In genomic region chr6:75600694-75601265, GRCh38 we compare ENCODE assay signal across 8 cellular contexts. TPM values are rescaled to one million over a fixed set of nuclear protein-coding genes. Genes with fewer than 3 reads are reported as not detected.
A peak's percentile ranks its signal among the peaks of the same experiment; 100 is the strongest.
DNase-seq lines count a peak whose midpoint lies in the region; ATAC-seq and TF ChIP-seq lines count a peak whose summit lies in the region.

No MANE protein-coding gene starts in this region.

- no peaks in the 10 kb centered on the region for H3K27me3 ChIP-seq in BLaER1
- H3K27me3 ChIP-seq in body of pancreas, result no peaks in the 10 kb centered on the region
- no peaks in the 10 kb centered on the region for H3K27me3 ChIP-seq in naive thymus-derived CD4-positive, alpha-beta T cell (ENCODE audit: control insufficient read depth in 2 of 2, insufficient read depth in 2 of 2, low read length in 2 of 2)

- H3K36me3 Mint-ChIP-seq in IgD-negative memory B cell, result no peaks in the 10 kb centered on the region
- H3K36me3 Mint-ChIP-seq in naive thymus-derived CD4-positive, alpha-beta T cell, result peaks cover 0 to 16% (median 3%) of the 10 kb centered on the region in 5 donors

- peaks cover 23% of the 10 kb centered on the region for H4K20me1 ChIP-seq in BLaER1

- peak overlapping the region; percentile 100 for H3K27ac ChIP-seq in BLaER1
- peak overlapping the region in 3 of 4 donors; percentile 98 for H3K27ac ChIP-seq in body of pancreas
- peak overlapping the region; percentile 97 for H3K27ac ChIP-seq in naive thymus-derived CD4-positive, alpha-beta T cell (ENCODE audit: low read depth, low read length)

- peaks cover 38 to 50% (median 47%) of the 10 kb centered on the region in 3 donors for H3K4me1 Mint-ChIP-seq in IgD-negative memory B cell
- H3K4me1 Mint-ChIP-seq in naive thymus-derived CD4-positive, alpha-beta T cell, result peaks cover 39 to 72% (median 64%) of the 10 kb centered on the region in 7 donors

- no peaks in the 10 kb centered on the region for H3K9me3 ChIP-seq in BLaER1
- H3K9me3 ChIP-seq in body of pancreas, result no peaks in the 10 kb centered on the region
- H3K9me3 ChIP-seq in naive thymus-derived CD4-positive, alpha-beta T cell (ENCODE audit: control insufficient read depth in 2 of 3, low read length in 3 of 3), result no peaks in the 10 kb centered on the region

- H3K4me1 ChIP-seq in BLaER1 (peaks cover 41% of the 10 kb centered on the region), body of pancreas (peaks cover 26% of the 10 kb centered on the region)
- H3K4me1 ChIP-seq in naive thymus-derived CD4-positive, alpha-beta T cell (ENCODE audit: control insufficient read depth in 2 of 2, insufficient read depth in 2 of 2, low read length in 2 of 2), result peaks cover 26 to 31% of the 10 kb centered on the region in 2 donors

- peaks cover 11% of the 10 kb centered on the region; the same call in 1 of the 2 replicates for H3K36me3 ChIP-seq in BLaER1
- no peaks in the 10 kb centered on the region for H3K36me3 ChIP-seq in body of pancreas (replicated peaks in 1 of 2; ENCODE audit: insufficient read depth in 1 of 2, low read depth in 2 of 2)
- peaks cover 0 to 10% (median 0%) of the 10 kb centered on the region in 3 experiments for H3K36me3 ChIP-seq in naive thymus-derived CD4-positive, alpha-beta T cell (ENCODE audit: control insufficient read depth in 2 of 3, insufficient read depth in 3 of 3, low read length in 3 of 3)

- TF ChIP-seq CTCF in body of pancreas (IDR thresholded peaks at IDR 0.05), result no peak

- no peaks in the 10 kb centered on the region for H3K27me3 Mint-ChIP-seq in IgD-negative memory B cell
- H3K27me3 Mint-ChIP-seq in naive thymus-derived CD4-positive, alpha-beta T cell, result no peaks in the 10 kb centered on the region

- intact Hi-C loops in body of pancreas (cut with DNase I), result no loop called here
- intact Hi-C loops in naive thymus-derived CD4-positive, alpha-beta T cell (cut with micrococcal nuclease), result loop anchor here (2.0 to 5.0 kb wide), 3 partner anchors 73 to 1948 kb away; partner anchors contain the start of gene SLC17A5 (in 1 of the 2)

- ATAC-seq in body of pancreas (no peak), HG03432 (IDR thresholded peaks at IDR 0.05; ENCODE audit: unreplicated experiment) (no peak)
- no peak for ATAC-seq in naive thymus-derived CD4-positive, alpha-beta T cell

- peak overlapping the region; percentile 70 to 99 (median 84) for H3K4me3 Mint-ChIP-seq in IgD-negative memory B cell
- peak overlapping the region; percentile 75 to 99 (median 84) for H3K4me3 Mint-ChIP-seq in naive thymus-derived CD4-positive, alpha-beta T cell

- DNase-seq in body of pancreas, result no peak
- DNase-seq in naive thymus-derived CD4-positive, alpha-beta T cell, result peak in 3 of 9 donors; percentile 11 to 15 (median 12)
- DNase-seq in COLO829 (ENCODE audit: low spot score), result no peak
- no peak for DNase-seq in mucosa of gallbladder (ENCODE audit: low spot score)
- DNase-seq in SIG-M5 treated with dmso at 0.1 percent for 504 hours (lab: John Stamatoyannopoulos, UW; ENCODE audit: unreplicated experiment), result no peak

- 59 to 62% methylated on average over 11 of the region's 11 CpGs for WGBS in body of pancreas, 2 donors

- POLR2A ChIA-PET in naive thymus-derived CD4-positive, alpha-beta T cell (lab: Charles Lee), result interaction anchor here (0.6 to 3.0 kb wide), 5 partner anchors 12 to 1947 kb away, joined by 3 to 16 read pairs (median 13); partner anchors contain the start of genes COX7A2, SLC17A5 and TMEM30A

- CTCF ChIA-PET in naive thymus-derived CD4-positive, alpha-beta T cell (lab: Charles Lee), result no interaction called here

- H3K4me3 ChIP-seq in BLaER1, result peak overlapping the region; percentile 91
- H3K4me3 ChIP-seq in body of pancreas, result no peak overlapping the region
- no peak overlapping the region for H3K4me3 ChIP-seq in naive thymus-derived CD4-positive, alpha-beta T cell (ENCODE audit: low read length)

- H3K27ac Mint-ChIP-seq in IgD-negative memory B cell, result peak overlapping the region; percentile 94 to 98 (median 98)
- peak overlapping the region; percentile 88 to 99 (median 98) for H3K27ac Mint-ChIP-seq in naive thymus-derived CD4-positive, alpha-beta T cell

- H3K9me3 Mint-ChIP-seq in IgD-negative memory B cell, result no peaks in the 10 kb centered on the region
- no peaks in the 10 kb centered on the region for H3K9me3 Mint-ChIP-seq in naive thymus-derived CD4-positive, alpha-beta T cell

- peak overlapping the region; percentile 74 for H3K4me2 ChIP-seq in BLaER1

- peak overlapping the region; percentile 100 for H3K9ac ChIP-seq in BLaER1

- TF ChIP-seq POLR2A in body of pancreas (IDR thresholded peaks at IDR 0.05), result no peak

RNA-seq across cellular contexts. Expression of gene SENP6, which starts 0.9 kb away (rescaled TPM):
- 63.6 TPM for polyA plus RNA-seq in IgD-negative memory B cell
- total RNA-seq in body of pancreas, result 10 to 100 TPM; 68.6 to 75.2 TPM
- total RNA-seq in naive thymus-derived CD4-positive, alpha-beta T cell, result 100 to 1,000 TPM in 4 of 5 experiments, 10 to 100 TPM in 1; 77.9 to 132 (median 124) TPM
- polyA plus RNA-seq in naive thymus-derived CD4-positive, alpha-beta T cell, result 10 to 100 TPM; 51.7 to 82.1 TPM
- total RNA-seq in mucosa of gallbladder, result 71.2 TPM
